In the genomic region with DNA sequence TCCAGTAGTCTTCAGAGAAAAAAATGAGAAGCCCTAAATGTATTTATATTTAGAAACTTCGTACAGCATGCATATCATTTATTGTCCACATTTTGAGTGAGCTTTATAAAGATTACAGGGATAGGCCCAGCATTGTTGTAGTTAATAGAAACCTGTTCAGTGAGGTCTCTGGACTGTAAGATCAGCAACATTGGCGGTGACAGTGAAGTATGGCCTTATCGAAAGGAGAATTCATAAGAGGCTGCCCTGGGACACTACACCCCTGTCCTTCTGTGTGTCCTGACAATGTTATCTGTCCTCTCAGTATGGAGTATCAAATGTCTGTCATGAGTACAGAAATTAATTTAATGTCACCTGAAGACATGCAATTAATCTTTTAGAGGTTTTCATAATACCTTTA, we compare ENCODE assay signal across 16 cellular contexts. TPM values are rescaled to one million over a fixed set of nuclear protein-coding genes. Genes with fewer than 3 reads are reported as not detected.
DNase-seq lines count a peak whose midpoint lies in the region; ATAC-seq and TF ChIP-seq lines count a peak whose summit lies in the region.
"Had no signal": no experiment of that assay in that cellular context is flagged by ENCODE, and none has a peak within 500 bp of the region (broad histone marks: within the 10 kb centered on the region; RNA-seq: fewer than 3 reads in every experiment).

No MANE protein-coding gene starts in this region.

- TF ChIP-seq CTCF in SU-DHL-6 (IDR thresholded peaks at IDR 0.05; ENCODE audit: insufficient read depth, low read length, poor library complexity, severe bottlenecking) (no peak), GM13977 (IDR thresholded peaks at IDR 0.05; ENCODE audit: extremely low read depth, insufficient read depth, missing control alignments) (no peak)

- no peaks in the 10 kb centered on the region for H3K9me3 ChIP-seq in SU-DHL-6 (ENCODE audit: insufficient read depth, low read length)

- in situ Hi-C loops in GM13977 (cut with MboI; ENCODE audit: low pct_unique_long_range_greater_than_20kb, low sequenced_read_pairs, unreplicated experiment), result no loop called here

- H3K4me2 ChIP-seq in SU-DHL-6 (ENCODE audit: low read depth, low read length, poor library complexity, severe bottlenecking), result no peak overlapping the region

- DNase-seq in left ventricle myocardium superior (no peak), Right ventricle myocardium inferior (ENCODE audit: missing footprints) (no peak), erythroblast (lab: John Stamatoyannopoulos, UW) (peak; percentile 16 to 60), glomerular visceral epithelial cell (ENCODE audit: extremely low spot score) (no peak), GM13977 (ENCODE audit: low spot score) (no peak), medulla oblongata (ENCODE audit: extremely low spot score) (no peak)
- DNase-seq: AML-193, DMS 273 treated with DMSO at 0.1 percent for 48 hours, EL, H7, MM.1S, NCI-H187 treated with DMSO at 0.1 percent for 48 hours, NCI-H524 treated with DMSO at 0.1 percent for 48 hours, OCI-M1 had no signal

- no peaks in the 10 kb centered on the region for H3F3A ChIP-seq in SU-DHL-6 (ENCODE audit: insufficient read depth)

- H3K36me3 ChIP-seq in SU-DHL-6 (ENCODE audit: low read length), result peaks cover 4% of the 10 kb centered on the region; the same call in 1 of the 2 replicates

- peak; percentile 68 for ATAC-seq in left ventricle myocardium superior
- no peak for ATAC-seq in Right ventricle myocardium inferior

- H3K27me3 ChIP-seq in SU-DHL-6 (ENCODE audit: low read length), result no peaks in the 10 kb centered on the region

- H4K20me1 ChIP-seq in SU-DHL-6 (ENCODE audit: low read depth, low read length), result peaks cover 4% of the 10 kb centered on the region; the same call in 1 of the 2 replicates

- peaks cover 97% of the 10 kb centered on the region for H3K79me2 ChIP-seq in SU-DHL-6 (ENCODE audit: insufficient read depth, low read length)

- no peak overlapping the region for H3K4me3 ChIP-seq in SU-DHL-6 (ENCODE audit: insufficient read depth, low read length, poor library complexity, severe bottlenecking)

- no peak overlapping the region for H3K9ac ChIP-seq in SU-DHL-6 (ENCODE audit: low read length)

- H3K9me2 ChIP-seq in SU-DHL-6 (replicated peaks; ENCODE audit: insufficient read depth, low read length), result no peaks in the 10 kb centered on the region

- intact Hi-C loops in left ventricle myocardium superior (cut with micrococcal nuclease) (no loop called here), Right ventricle myocardium inferior (cut with DNase I) (no loop called here)

- TF ChIP-seq POLR2A in erythroblast (IDR thresholded peaks at IDR 0.05; ENCODE audit: low read length), result no peak

- H3K27ac ChIP-seq in SU-DHL-6 (ENCODE audit: low read depth, low read length), result peak overlapping the region; percentile 62; the same call in 1 of the 2 replicates
- H3K27ac ChIP-seq: RWPE1 had no signal

- no peak overlapping the region for H2AFZ ChIP-seq in SU-DHL-6 (ENCODE audit: low read depth, low read length, severe bottlenecking)

RNA-seq across cellular contexts. Expression of a gene that starts 57.2 kb away (rescaled TPM):
- total RNA-seq in left ventricle myocardium superior, result not detected
- not detected for total RNA-seq in Right ventricle myocardium inferior

Comparison
In these comparisons a context has a peak if more than half of its experiments do, and no peak if none do; other contexts are left out.
1. DNase-seq: peak in erythroblast (2 of 2); none in left ventricle myocardium superior (single experiment), Right ventricle myocardium inferior (single experiment), glomerular visceral epithelial cell (single experiment), GM13977 (single experiment) and medulla oblongata (single experiment).